In genomic region chr2:101398026-101398830, GRCh38 we compare ENCODE assay signal across 21 cellular contexts. TPM values are rescaled to one million over a fixed set of nuclear protein-coding genes. Genes with fewer than 3 reads are reported as not detected.
"Had no signal": no experiment of that assay in that cellular context is flagged by ENCODE, and none has a peak within 500 bp of the region (broad histone marks: within the 10 kb centered on the region; RNA-seq: fewer than 3 reads in every experiment).

No MANE protein-coding gene starts in this region.

- ATAC-seq: activated CD4-positive, CD25-positive, alpha-beta regulatory T cell treated with anti-CD3 and anti-CD28 coated beads, Interleukin-2, amount 50 U/mL, for 24 hours; effector memory CD8-positive, alpha-beta T cell; left cardiac atrium; naive thymus-derived CD8-positive, alpha-beta T cell; pancreas; right lobe of liver; T-cell had no signal

- DNase-seq: activated CD4-positive, alpha-beta T cell treated with anti-CD3 and anti-CD28 coated beads, Interleukin-2, amount 50 U/mL, for 4 hours; activated naive CD4-positive, alpha-beta T cell; activated naive CD8-positive, alpha-beta T cell treated with anti-CD3 and anti-CD28 coated beads for 36 hours; activated T-cell treated with anti-CD3 and anti-CD28 coated beads for 4 hours; effector memory CD8-positive, alpha-beta T cell; esophagus squamous epithelium; immature natural killer cell; left cardiac atrium; mesendoderm; naive thymus-derived CD8-positive, alpha-beta T cell; pancreas; right lobe of liver; stimulated activated naive CD4-positive, alpha-beta T cell; T-cell; T-helper 9 cell; thyroid gland had no signal

- H3K36me3 ChIP-seq: esophagus squamous epithelium, pancreas, right lobe of liver, thyroid gland had no signal

- H3K4me3 Mint-ChIP-seq: activated naive CD8-positive, alpha-beta T cell treated with anti-CD3 and anti-CD28 coated beads for 36 hours; activated T-helper 1 cell treated with anti-CD3 and anti-CD28 coated beads, Interleukin-12 subunit alpha, Interleukin-12 subunit beta, Interleukin-2, Interleukin-4 antibody, amounts not matched to agents 30 ng/mL and 10 ng/mL and 1 ng/mL, durations not matched to agents 14 hours and 24 hours and 36 hours; effector memory CD8-positive, alpha-beta T cell; immature natural killer cell; naive thymus-derived CD8-positive, alpha-beta T cell; T-cell had no signal

- H3K4me3 ChIP-seq: esophagus squamous epithelium, pancreas, right lobe of liver, thyroid gland had no signal

- H3K4me1 Mint-ChIP-seq: immature natural killer cell had no signal

- H3K4me1 ChIP-seq: pancreas, right lobe of liver had no signal

- H3K9me3 ChIP-seq: esophagus squamous epithelium, pancreas, right lobe of liver, thyroid gland had no signal

- H3K9me3 Mint-ChIP-seq: activated naive CD8-positive, alpha-beta T cell treated with anti-CD3 and anti-CD28 coated beads for 36 hours; activated T-helper 1 cell treated with anti-CD3 and anti-CD28 coated beads, Interleukin-12 subunit alpha, Interleukin-12 subunit beta, Interleukin-2, Interleukin-4 antibody, amounts not matched to agents 30 ng/mL and 10 ng/mL and 1 ng/mL, durations not matched to agents 14 hours and 24 hours and 36 hours; effector memory CD8-positive, alpha-beta T cell; immature natural killer cell had no signal

- H3K27ac Mint-ChIP-seq: activated naive CD8-positive, alpha-beta T cell treated with anti-CD3 and anti-CD28 coated beads for 36 hours; activated T-helper 1 cell treated with anti-CD3 and anti-CD28 coated beads, Interleukin-12 subunit alpha, Interleukin-12 subunit beta, Interleukin-2, Interleukin-4 antibody, amounts not matched to agents 30 ng/mL and 10 ng/mL and 1 ng/mL, durations not matched to agents 14 hours and 24 hours and 36 hours; effector memory CD8-positive, alpha-beta T cell; immature natural killer cell; naive thymus-derived CD8-positive, alpha-beta T cell; T-cell had no signal

- H3K36me3 Mint-ChIP-seq: activated naive CD8-positive, alpha-beta T cell treated with anti-CD3 and anti-CD28 coated beads for 36 hours; immature natural killer cell; naive thymus-derived CD8-positive, alpha-beta T cell had no signal

- H3K27me3 ChIP-seq: pancreas, right lobe of liver, thyroid gland had no signal

- H3K27ac ChIP-seq: esophagus squamous epithelium, pancreas, right lobe of liver, thyroid gland had no signal

RNA-seq across cellular contexts. Expression of gene CREG2, which starts 10.9 kb away (rescaled TPM):
- total RNA-seq: activated naive CD8-positive, alpha-beta T cell treated with anti-CD3 and anti-CD28 coated beads for 36 hours; activated T-helper 1 cell treated with anti-CD3 and anti-CD28 coated beads, Interleukin-12 subunit alpha, Interleukin-12 subunit beta, Interleukin-2, Interleukin-4 antibody, amounts not matched to agents 30 ng/mL and 10 ng/mL and 1 ng/mL, durations not matched to agents 14 hours and 24 hours and 36 hours; fibroblast of villous mesenchyme; left cardiac atrium; lower leg skin; naive thymus-derived CD8-positive, alpha-beta T cell; subcutaneous adipose tissue; thyroid gland had no signal
- polyA plus RNA-seq: immature natural killer cell; naive thymus-derived CD8-positive, alpha-beta T cell had no signal
